ENCODE assay signal across 21 cellular contexts in the genomic region with DNA sequence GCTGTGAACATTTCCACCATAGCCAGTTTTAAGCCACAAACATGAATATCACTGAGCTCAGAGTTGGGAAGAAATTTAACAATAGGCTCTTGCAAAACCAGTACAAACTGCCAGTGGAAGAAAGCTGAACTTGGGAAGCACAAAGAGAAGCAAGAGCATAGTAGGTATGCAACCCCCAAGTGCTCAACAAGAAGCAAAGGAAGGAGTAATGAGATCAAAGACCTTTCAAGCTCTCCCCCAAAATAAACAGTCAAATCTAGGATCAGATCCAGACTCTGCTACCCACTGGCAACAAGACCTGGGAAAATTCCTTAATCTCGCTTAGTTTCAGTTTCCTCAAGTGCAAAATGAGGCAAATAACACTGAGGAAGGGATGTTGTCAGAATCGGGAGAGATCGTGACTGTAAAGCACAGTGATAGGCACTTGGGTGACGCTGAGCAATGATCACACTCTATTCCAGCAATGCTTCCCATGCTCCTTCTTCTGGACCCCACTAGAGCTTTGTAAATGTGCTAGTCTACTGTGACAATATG.
A peak's percentile ranks its signal among the peaks of the same experiment; 100 is the strongest.
DNase-seq lines count a peak whose midpoint lies in the region; ATAC-seq and TF ChIP-seq lines count a peak whose summit lies in the region.
"Had no signal": no experiment of that assay in that cellular context is flagged by ENCODE, and none has a peak within 500 bp of the region (broad histone marks: within the 10 kb centered on the region; RNA-seq: fewer than 3 reads in every experiment).

No MANE protein-coding gene starts in this region.

- H3K9me3 ChIP-seq in GM23248 (ENCODE audit: low read depth) = no peaks in the 10 kb centered on the region
- no peaks in the 10 kb centered on the region for H3K9me3 ChIP-seq in ectodermal cell (ENCODE audit: control insufficient read depth, low read length)
- no peaks in the 10 kb centered on the region for H3K9me3 ChIP-seq in thyroid gland
- H3K9me3 ChIP-seq: HAP-1 had no signal

- no peaks in the 10 kb centered on the region for H3K27me3 Mint-ChIP-seq in chondrocyte (ENCODE audit: low read depth)

- H3K27ac ChIP-seq in GM23248 = no peak overlapping the region
- peak overlapping the region; percentile 26 for H3K27ac ChIP-seq in ectodermal cell (ENCODE audit: insufficient read depth, low read depth, low read length, poor library complexity, severe bottlenecking)
- peak overlapping the region; percentile 5 to 30 (median 5) for H3K27ac ChIP-seq in thyroid gland
- no peak overlapping the region for H3K27ac ChIP-seq in RWPE1
- H3K27ac ChIP-seq: KMS-11 had no signal

- H3K4me1 Mint-ChIP-seq in chondrocyte (ENCODE audit: low read depth) = peaks cover 16% of the 10 kb centered on the region
- H3K4me1 Mint-ChIP-seq: CD8-positive, alpha-beta memory T cell; GM23338 had no signal

- ATAC-seq in HG03354 (IDR thresholded peaks at IDR 0.05; ENCODE audit: poor library complexity, severe bottlenecking, unreplicated experiment) = no peak
- ATAC-seq: GM23338, Right ventricle myocardium inferior had no signal

- no peaks in the 10 kb centered on the region for H3K36me3 ChIP-seq in GM23248 (ENCODE audit: low read depth)
- no peaks in the 10 kb centered on the region for H3K36me3 ChIP-seq in ectodermal cell (ENCODE audit: control insufficient read depth, insufficient read depth, low read length)
- H3K36me3 ChIP-seq in thyroid gland = no peaks in the 10 kb centered on the region
- H3K36me3 ChIP-seq: HAP-1 had no signal

- no peak for TF ChIP-seq POLR2A in thyroid gland (IDR thresholded peaks at IDR 0.05)

- in situ Hi-C loops in GM23248 (cut with MboI) = no loop called here

- H4K20me1 ChIP-seq in GM23248 (ENCODE audit: insufficient read depth) = no peaks in the 10 kb centered on the region

- H3K36me3 Mint-ChIP-seq in chondrocyte (ENCODE audit: low read depth) = peaks cover 5% of the 10 kb centered on the region
- H3K36me3 Mint-ChIP-seq: CD8-positive, alpha-beta memory T cell had no signal

- H3K4me3 Mint-ChIP-seq in chondrocyte (ENCODE audit: unreplicated experiment) = no peak overlapping the region
- H3K4me3 Mint-ChIP-seq: CD8-positive, alpha-beta memory T cell; GM23338 had no signal

- 28 to 31% methylated on average over 4 of the region's 4 CpGs for WGBS in GM23248 (ENCODE audit: low coverage in 1 of 2, low lambda C conversion rate in 2 of 2, missing lambda C conversion rate in 2 of 2), 2 experiments
- WGBS in ectodermal cell, 2 experiments = 95 to 99% methylated on average over 4 of the region's 4 CpGs
- WGBS in thyroid gland, 2 donors = 62 to 68% methylated on average over 4 of the region's 4 CpGs

- H3K27ac Mint-ChIP-seq in chondrocyte (ENCODE audit: unreplicated experiment) = no peak overlapping the region
- H3K27ac Mint-ChIP-seq: CD8-positive, alpha-beta memory T cell; GM23338 had no signal

- intact Hi-C loops in thyroid gland (cut with DNase I) = no loop called here

- peak overlapping the region; percentile 16 for H3K4me2 ChIP-seq in GM23248 (ENCODE audit: unreplicated experiment)
- H3K4me2 ChIP-seq: GM23338, KMS-11 had no signal

- CTCF ChIA-PET in RWPE1 (lab: Yijun Ruan, JAX) = interaction anchor here (0.6 to 0.8 kb wide), 2 partner anchors 40 to 602 kb away, joined by 3 read pairs; no protein-coding TSS in a partner anchor

- no peak overlapping the region for H3K9ac ChIP-seq in GM23248
- H3K9ac ChIP-seq: KMS-11 had no signal

- H3K9me2 ChIP-seq in GM23248 (ENCODE audit: insufficient read depth) = no peaks in the 10 kb centered on the region

- POLR2A ChIA-PET in RWPE1 (lab: Yijun Ruan, JAX; ENCODE audit: low non-redundant PET) = no interaction called here

- H2AFZ ChIP-seq in GM23248 = no peak overlapping the region
- H2AFZ ChIP-seq: GM23338 had no signal

- H3K9me3 Mint-ChIP-seq in chondrocyte (ENCODE audit: low read depth) = peaks cover 6% of the 10 kb centered on the region
- H3K9me3 Mint-ChIP-seq: GM23338 had no signal

- TF ChIP-seq CTCF in fibroblast of the aortic adventitia (IDR thresholded peaks at IDR 0.05; ENCODE audit: insufficient read depth, low read length) (no peak), thyroid gland (IDR thresholded peaks at IDR 0.05) (no peak), chondrocyte (IDR thresholded peaks at IDR 0.05) (no peak), RWPE1 (conservative IDR thresholded peaks at IDR 0.05; ENCODE audit: low read depth) (no peak)

- H3K4me3 ChIP-seq in GM23248 (no peak overlapping the region), ectodermal cell (ENCODE audit: insufficient read depth, low read depth, low read length) (no peak overlapping the region), fibroblast of the aortic adventitia (ENCODE audit: low read depth, low read length) (peak overlapping the region; percentile 18), thyroid gland (replicated peaks in 1 of 3) (no peak overlapping the region)
- H3K4me3 ChIP-seq: GM23338, HAP-1 had no signal

- H3K4me1 ChIP-seq in GM23248 (ENCODE audit: insufficient read depth) (peaks cover 19% of the 10 kb centered on the region), ectodermal cell (ENCODE audit: control insufficient read depth, insufficient read depth, low read length) (no peaks in the 10 kb centered on the region), thyroid gland (peaks cover 16 to 21% of the 10 kb centered on the region in 2 donors)
- H3K4me1 ChIP-seq: HAP-1 had no signal

- H3K79me2 ChIP-seq in GM23248 (ENCODE audit: insufficient read depth) = no peaks in the 10 kb centered on the region

- H3K27me3 ChIP-seq in GM23248 (replicated peaks; ENCODE audit: insufficient read depth) = no peaks in the 10 kb centered on the region
- no peaks in the 10 kb centered on the region for H3K27me3 ChIP-seq in ectodermal cell (ENCODE audit: control insufficient read depth, insufficient read depth, low read length, poor library complexity, severe bottlenecking)
- no peaks in the 10 kb centered on the region for H3K27me3 ChIP-seq in thyroid gland

- H3F3A ChIP-seq in GM23248 (ENCODE audit: insufficient read depth) = peaks cover 6% of the 10 kb centered on the region; the same call in 1 of the 2 replicates

- DNase-seq in GM23248 (no peak), fibroblast of the aortic adventitia (ENCODE audit: low read depth) (peak; percentile 62), thyroid gland (no peak), chondrocyte (ENCODE audit: low spot score) (no peak), RWPE1 (ENCODE audit: low spot score) (no peak)
- no peak for DNase-seq in activated CD4-positive, CD25-positive, alpha-beta regulatory T cell treated with anti-CD3 and anti-CD28 coated beads, Interleukin-2, amount 50 U/mL, for 72 hours
- DNase-seq: AML-193; Calu3; CD8-positive, alpha-beta memory T cell; DMS153; NCI-H1105; NCI-H2029 treated with DMSO at 0.1 percent for 48 hours; NCI-H2171; NCI-H345; NCI-H524 treated with DMSO at 0.1 percent for 48 hours had no signal

Comparison
In these comparisons a context has a peak if more than half of its experiments do, and no peak if none do; other contexts are left out.
1. H3K27ac ChIP-seq: peak in ectodermal cell (single experiment) and thyroid gland (3 of 3); none in GM23248 (single experiment) and RWPE1 (single experiment).